In the genomic region with DNA sequence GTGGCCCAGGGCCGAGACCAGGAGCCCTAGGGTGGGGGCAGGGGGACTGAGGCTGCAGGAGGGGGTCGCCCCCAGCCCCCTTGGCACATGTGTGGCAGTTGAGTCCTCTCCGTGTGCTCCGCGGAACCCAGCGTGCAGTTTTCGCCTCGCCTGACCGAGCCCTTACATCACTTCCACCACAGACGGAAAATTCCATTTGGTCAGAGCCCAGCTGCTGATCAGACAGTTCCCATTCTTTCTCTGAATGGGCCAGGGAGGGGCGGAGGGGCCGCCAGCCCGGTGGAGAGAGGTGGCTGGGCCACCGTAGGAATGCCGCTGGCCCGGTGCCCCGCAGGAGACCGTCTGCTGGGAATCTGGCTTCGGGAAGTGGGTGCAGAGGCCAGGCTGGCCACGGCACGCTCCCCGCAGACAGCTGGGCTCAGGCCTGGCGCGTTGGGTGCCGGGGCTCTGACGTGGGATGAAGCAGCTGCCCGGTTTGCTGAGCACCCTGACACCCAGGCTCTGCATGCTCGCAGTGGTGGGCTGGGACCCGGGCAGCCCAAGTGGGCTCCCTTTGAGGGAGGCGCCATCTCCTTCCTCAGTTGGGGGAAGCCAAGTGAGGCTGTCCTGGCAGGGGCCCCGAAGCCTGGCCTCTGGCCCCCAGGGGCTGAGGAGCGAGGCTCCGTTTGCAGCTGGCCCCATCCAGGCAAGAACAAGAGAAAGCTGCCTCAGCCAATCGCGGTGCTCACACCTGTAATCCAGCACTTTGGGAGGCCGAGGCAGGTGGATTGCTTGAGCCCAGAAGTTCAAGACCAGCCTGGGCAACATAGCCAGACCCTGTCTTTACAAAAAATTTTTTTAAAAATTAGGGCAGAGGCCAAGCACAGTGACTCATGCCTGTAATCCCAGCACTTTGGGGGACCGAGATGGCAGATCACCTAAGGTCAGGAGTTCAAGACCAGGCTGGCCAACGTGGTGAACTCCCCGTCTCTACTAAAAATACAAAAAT, we compare ENCODE assay signal across 8 cellular contexts. TPM values are rescaled to one million over a fixed set of nuclear protein-coding genes. Genes with fewer than 3 reads are reported as not detected.
A peak's percentile ranks its signal among the peaks of the same experiment; 100 is the strongest.
DNase-seq lines count a peak whose midpoint lies in the region; TF ChIP-seq lines count a peak whose summit lies in the region.

No MANE protein-coding gene starts in this region.

- H3K4me3 Mint-ChIP-seq in mesothelial cell of epicardium, result peak overlapping the region; percentile 43

- peak overlapping the region; percentile 90 for H3K27ac Mint-ChIP-seq in mesothelial cell of epicardium

- H3K36me3 Mint-ChIP-seq in mesothelial cell of epicardium, result no peaks in the 10 kb centered on the region

- 18 to 35% methylated on average over 38 to 39 of the region's 39 CpGs for WGBS in esophagus, 2 donors

- H3K27me3 Mint-ChIP-seq in mesothelial cell of epicardium (ENCODE audit: low read depth), result no peaks in the 10 kb centered on the region

- H3K4me3 ChIP-seq in AG09309 (ENCODE audit: control insufficient read depth, low read depth, low read length) (peak overlapping the region; percentile 11), esophagus (ENCODE audit: low read depth in 1 of 2, low read length in 2 of 2) (peak overlapping the region in 1 of 2 donors; percentile 14)

- H3K9me3 ChIP-seq in esophagus (ENCODE audit: control insufficient read depth in 2 of 2, insufficient read depth in 1 of 2, low read depth in 1 of 2, low read length in 1 of 2), result peaks cover 0 to 2% of the 10 kb centered on the region in 2 donors

- peaks cover 13 to 28% of the 10 kb centered on the region in 2 donors for H3K4me1 ChIP-seq in esophagus (ENCODE audit: control insufficient read depth in 2 of 2, insufficient read depth in 2 of 2, low read length in 1 of 2)

- DNase-seq in AG09309 (ENCODE audit: low read depth), result peak; percentile 92
- peak; percentile 100 for DNase-seq in H4 (ENCODE audit: low spot score)
- DNase-seq in SHP77 (lab: John Stamatoyannopoulos, UW), result peak; percentile 95 to 96
- DNase-seq in mesothelial cell of epicardium (ENCODE audit: low spot score in 2 of 2, unreplicated experiment in 2 of 2), result peak in 1 of 2 experiments; percentile 73
- peak; percentile 87 for DNase-seq in ureter (ENCODE audit: low spot score)
- DNase-seq in stimulated activated CD4-positive, alpha-beta T cell treated with anti-CD3 and anti-CD28 coated beads, Interleukin-1b, Interleukin-23, amount 100 ng/mL, for 48 hours, result no peak
- no peak for DNase-seq in Kasumi-1 (lab: John Stamatoyannopoulos, UW)

- no peaks in the 10 kb centered on the region for H3K27me3 ChIP-seq in esophagus (ENCODE audit: control insufficient read depth in 1 of 2, insufficient read depth in 2 of 2, low read length in 2 of 2)

- no peaks in the 10 kb centered on the region for H3K9me3 Mint-ChIP-seq in mesothelial cell of epicardium

- peak overlapping the region; percentile 73 to 76 for H3K27ac ChIP-seq in esophagus (ENCODE audit: low read depth in 2 of 2, low read length in 1 of 2)

- TF ChIP-seq CTCF in AG09309 (IDR thresholded peaks at IDR 0.05; ENCODE audit: control insufficient read depth, insufficient read depth, low read depth, low read length, missing control alignments) (no peak), mesothelial cell of epicardium (IDR thresholded peaks at IDR 0.05; ENCODE audit: unreplicated experiment) (no peak)

- peaks cover 39% of the 10 kb centered on the region for H3K4me1 Mint-ChIP-seq in mesothelial cell of epicardium

- no peaks in the 10 kb centered on the region for H3K36me3 ChIP-seq in esophagus (ENCODE audit: control insufficient read depth in 2 of 2, insufficient read depth in 2 of 2, low read length in 1 of 2)

RNA-seq across cellular contexts. Expression of gene TTYH3, which starts 9.9 kb away (rescaled TPM):
- 25.2 and 25.3 TPM in 2 replicates for total RNA-seq in H4 (2014; rRNA removed; shearing (Covaris generic))
- polyA plus RNA-seq in esophagus, result 1 to 10 TPM; 3.5 to 3.8 TPM
- total RNA-seq in mesothelial cell of epicardium (282 to 296 TPM (median 282 TPM) in 3 replicates), ureter (32.3 TPM)

RNA-seq across cellular contexts. Expression of gene AMZ1, which starts 46.3 kb away (rescaled TPM):
- not detected in 2 replicates for total RNA-seq in H4 (2014; rRNA removed; shearing (Covaris generic))
- polyA plus RNA-seq in esophagus, result under 1 TPM; 0.10 to 0.11 TPM
- 0.05 to 0.49 TPM (median 0.13 TPM) in 3 replicates for total RNA-seq in mesothelial cell of epicardium
- 0.23 TPM for total RNA-seq in ureter

Comparison
In these comparisons a context has a peak if more than half of its experiments do, and no peak if none do; other contexts are left out.
1. DNase-seq: peak in AG09309 (single experiment), H4 (single experiment), SHP77 (2 of 2) and ureter (single experiment); none in stimulated activated CD4-positive, alpha-beta T cell treated with anti-CD3 and anti-CD28 coated beads, Interleukin-1b, Interleukin-23, amount 100 ng/mL, for 48 hours (single experiment) and Kasumi-1 (0 of 2).